Comparison of ENCODE assay signal across 8 cellular contexts in the genomic region with DNA sequence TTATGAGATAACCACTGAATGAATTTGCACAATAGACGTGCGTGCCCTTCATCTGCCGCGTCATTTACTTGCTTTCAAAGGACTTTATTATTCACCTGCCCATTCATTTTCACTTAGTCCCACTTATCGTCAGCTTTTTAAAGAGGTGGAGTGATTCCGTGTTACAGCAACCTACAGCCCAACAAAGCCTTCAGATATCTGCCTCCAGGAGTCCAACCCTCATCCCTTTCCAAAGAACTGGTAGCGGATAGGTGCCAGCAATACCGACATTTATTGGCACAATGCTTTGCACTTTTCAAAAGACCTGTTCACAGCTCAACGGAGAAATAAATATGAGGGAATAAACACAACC. TPM values are rescaled to one million over a fixed set of nuclear protein-coding genes. Genes with fewer than 3 reads are reported as not detected.
DNase-seq lines count a peak whose midpoint lies in the region; ATAC-seq and TF ChIP-seq lines count a peak whose summit lies in the region.

No MANE protein-coding gene starts in this region.

- CTCF ChIA-PET in WTC11 (lab: Charles Lee): no interaction called here

- H3K4me1 Mint-ChIP-seq in activated T-cell treated with anti-CD3 and anti-CD28 coated beads, Interleukin-2, amount 50 U/mL, for 24 hours (ENCODE audit: low read depth): peaks cover 39% of the 10 kb centered on the region
- peaks cover 23% of the 10 kb centered on the region for H3K4me1 Mint-ChIP-seq in WTC11

- no peak for TF ChIP-seq CTCF in WTC11 (IDR thresholded peaks at IDR 0.05)

- no peaks in the 10 kb centered on the region for H3K27me3 Mint-ChIP-seq in activated T-cell treated with anti-CD3 and anti-CD28 coated beads, Interleukin-2, amount 50 U/mL, for 24 hours
- H3K27me3 Mint-ChIP-seq in WTC11 (ENCODE audit: low read depth): no peaks in the 10 kb centered on the region

- peak overlapping the region; percentile 100 for H3K4me3 Mint-ChIP-seq in activated T-cell treated with anti-CD3 and anti-CD28 coated beads, Interleukin-2, amount 50 U/mL, for 24 hours
- peak overlapping the region; percentile 96 for H3K4me3 Mint-ChIP-seq in WTC11

- POLR2A ChIA-PET in WTC11 (lab: Charles Lee): interaction anchor here (4.2 kb wide), 1 partner anchor 20 kb away, joined by 16 read pairs; a partner anchor contains a TSS

- peak overlapping the region; percentile 99 for H3K27ac Mint-ChIP-seq in activated T-cell treated with anti-CD3 and anti-CD28 coated beads, Interleukin-2, amount 50 U/mL, for 24 hours
- peak overlapping the region; percentile 100 for H3K27ac Mint-ChIP-seq in WTC11

- H3K36me3 Mint-ChIP-seq in activated T-cell treated with anti-CD3 and anti-CD28 coated beads, Interleukin-2, amount 50 U/mL, for 24 hours (ENCODE audit: low read depth): peaks cover 44% of the 10 kb centered on the region
- H3K36me3 Mint-ChIP-seq in WTC11: peaks cover 7% of the 10 kb centered on the region; the same call in 1 of the 2 replicates

- H3K9me3 Mint-ChIP-seq in activated T-cell treated with anti-CD3 and anti-CD28 coated beads, Interleukin-2, amount 50 U/mL, for 24 hours: no peaks in the 10 kb centered on the region
- H3K9me3 Mint-ChIP-seq in WTC11: no peaks in the 10 kb centered on the region

- DNase-seq in activated T-cell treated with anti-CD3 and anti-CD28 coated beads, Interleukin-2, amount 50 U/mL, for 24 hours: no peak
- DNase-seq in activated T-cell treated with anti-CD3 and anti-CD28 coated beads for 4 hours: no peak
- DNase-seq in WTC11 (ENCODE audit: low spot score): no peak
- peak; percentile 10 for DNase-seq in globus pallidus (ENCODE audit: low spot score)
- peak; percentile 36 for DNase-seq in putamen (ENCODE audit: low spot score)
- DNase-seq in iPS-NIHi7 (ENCODE audit: extremely low spot score): no peak

- ATAC-seq in HG03280 (IDR thresholded peaks at IDR 0.05; ENCODE audit: unreplicated experiment): peak; percentile 2
- ATAC-seq in WTC11: 0 out of 2 replicates have a peak, but pooled peaks have one; percentile 2
- no peak for ATAC-seq in GM21576 (IDR thresholded peaks at IDR 0.05; ENCODE audit: unreplicated experiment)

TF ChIP-seq in WTC11, 78 proteins besides CTCF, POLR2A, EP300 and RAD21:
- TF ChIP-seq, protein P1, sequence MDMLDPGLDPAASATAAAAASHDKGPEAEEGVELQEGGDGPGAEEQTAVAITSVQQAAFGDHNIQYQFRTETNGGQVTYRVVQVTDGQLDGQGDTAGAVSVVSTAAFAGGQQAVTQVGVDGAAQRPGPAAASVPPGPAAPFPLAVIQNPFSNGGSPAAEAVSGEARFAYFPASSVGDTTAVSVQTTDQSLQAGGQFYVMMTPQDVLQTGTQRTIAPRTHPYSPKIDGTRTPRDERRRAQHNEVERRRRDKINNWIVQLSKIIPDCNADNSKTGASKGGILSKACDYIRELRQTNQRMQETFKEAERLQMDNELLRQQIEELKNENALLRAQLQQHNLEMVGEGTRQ (CRISPR knock-in tag; IDR thresholded peaks at IDR 0.05): no peak
TF ChIP-seq in WTC11: peak in this region for 0.

RNA-seq across cellular contexts. Expression of a gene that starts 0.8 kb away (rescaled TPM):
- 15.3 to 16.6 TPM (median 15.8 TPM) in 3 replicates for total RNA-seq in WTC11 (2021)

RNA-seq across cellular contexts. Expression of a gene that starts 20.4 kb away (rescaled TPM):
- total RNA-seq in WTC11 (2021): 40.5 to 47.4 TPM (median 42.3 TPM) in 3 replicates

Comparison
In these comparisons a context has a peak if more than half of its experiments do, and no peak if none do; other contexts are left out.
1. DNase-seq: peak in globus pallidus (single experiment) and putamen (single experiment); none in activated T-cell treated with anti-CD3 and anti-CD28 coated beads, Interleukin-2, amount 50 U/mL, for 24 hours (single experiment), activated T-cell treated with anti-CD3 and anti-CD28 coated beads for 4 hours (single experiment), WTC11 (single experiment) and iPS-NIHi7 (single experiment).